Comparison of ENCODE assay signal across 5 cellular contexts in the genomic region with DNA sequence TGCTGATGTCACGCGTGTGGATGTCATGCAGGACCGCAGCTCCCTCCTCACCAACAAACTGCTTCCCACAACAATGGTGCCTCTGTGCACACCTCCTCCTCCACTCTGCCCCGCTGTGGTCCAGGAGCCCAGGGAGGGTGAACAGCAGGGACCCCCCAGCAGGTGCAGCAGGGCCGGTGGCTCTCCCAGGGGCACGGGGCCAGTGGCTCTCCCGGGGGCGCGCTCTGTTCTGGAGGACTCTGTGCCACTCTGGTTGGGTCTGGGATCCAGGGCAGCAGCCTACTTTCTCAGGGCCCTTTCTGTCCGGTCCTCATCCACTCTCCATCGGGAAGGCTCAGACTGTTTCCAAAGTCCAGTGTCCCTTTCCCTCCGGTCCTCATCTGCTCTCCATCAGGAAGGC.
A peak's percentile ranks its signal among the peaks of the same experiment; 100 is the strongest.
DNase-seq lines count a peak whose midpoint lies in the region; ATAC-seq, FAIRE-seq and TF ChIP-seq lines count a peak whose summit lies in the region.
"Not testable (repeated sequence)": the region's sequence is repeated elsewhere in the genome, so short reads cannot be mapped to it uniquely, and the experiment has no call there.

No MANE protein-coding gene starts in this region.

- not testable (repeated sequence) for TF ChIP-seq POLR2A in HCT116 (IDR thresholded peaks at IDR 0.05; ENCODE audit: borderline replicate concordance, extremely low read depth, insufficient read depth, insufficient read length); HepG2 (IDR thresholded peaks at IDR 0.05; ENCODE audit: insufficient read depth in 1 of 2, low read depth in 2 of 2, low read length in 2 of 2)

- H3K9ac ChIP-seq in HCT116 (ENCODE audit: low read length); HepG2 (ENCODE audit: insufficient read depth, low read depth, low read length): not testable (repeated sequence)
- H3K9ac ChIP-seq in neuronal stem cell (ENCODE audit: low read depth, low read length, poor library complexity): peak overlapping the region; percentile 12

- not testable (repeated sequence) for H3K14ac ChIP-seq in neuronal stem cell (ENCODE audit: low read length)

- intact Hi-C loops in HCT116 (cut with micrococcal nuclease); HepG2 (cut with micrococcal nuclease; ENCODE audit: unreplicated experiment): not testable (repeated sequence)

- H2AFZ ChIP-seq in HCT116 (ENCODE audit: low read depth, low read length, poor library complexity, severe bottlenecking); HepG2 (ENCODE audit: low read length); neuronal stem cell (ENCODE audit: low read length): not testable (repeated sequence)

- H4K20me1 ChIP-seq in HCT116 (ENCODE audit: insufficient read depth); HepG2 (ENCODE audit: insufficient read depth, low read length): not testable (repeated sequence)

- not testable (repeated sequence) for H3K27ac ChIP-seq in HCT116 (ENCODE audit: low read depth, low read length); coronary artery; HepG2 (ENCODE audit: extremely low read length, insufficient read depth, low read length); neuronal stem cell (replicated peaks; ENCODE audit: low read length)

- H3K4me3 ChIP-seq in HCT116 (replicated peaks in 1 of 2; ENCODE audit: low read depth in 1 of 2, low read length in 2 of 2); coronary artery; HepG2 (replicated peaks in 1 of 3; ENCODE audit: insufficient read depth in 1 of 3, low read depth in 2 of 3, low read length in 3 of 3); neuronal stem cell (ENCODE audit: low read length in 2 of 2): not testable (repeated sequence)

- not testable (repeated sequence) for H2BK15ac ChIP-seq in neuronal stem cell (ENCODE audit: low read length)

- not testable (repeated sequence) for H3K27me3 Mint-ChIP-seq in osteocyte (ENCODE audit: unreplicated experiment)

- not testable (repeated sequence) for H4K8ac ChIP-seq in neuronal stem cell (ENCODE audit: low read depth, low read length)

- H4K91ac ChIP-seq in neuronal stem cell (ENCODE audit: low read depth, low read length, poor library complexity): not testable (repeated sequence)

- not testable (repeated sequence) for H3K4me3 Mint-ChIP-seq in osteocyte (ENCODE audit: unreplicated experiment)

- ATAC-seq in HCT116: peak; percentile 29; the same call in 1 of the 2 replicates
- not testable (repeated sequence) for ATAC-seq in HepG2

- H3K27me3 ChIP-seq in HCT116 (ENCODE audit: insufficient read depth, low read length); neuronal stem cell (ENCODE audit: control insufficient read depth in 3 of 3, insufficient read depth in 3 of 3, low read depth in 1 of 3, low read length in 3 of 3): not testable (repeated sequence)
- peaks cover 5 to 25% of the 10 kb centered on the region in 2 experiments; a peak in 3 of 5 replicates for H3K27me3 ChIP-seq in HepG2 (ENCODE audit: control insufficient read depth in 1 of 2, insufficient read depth in 2 of 2, low read length in 2 of 2)

- not testable (repeated sequence) for H3K4me1 Mint-ChIP-seq in osteocyte (ENCODE audit: unreplicated experiment)

- RAD21 ChIA-PET in HCT116 (lab: Charles Lee; ENCODE audit: low non-redundant PET in 1 of 2, low total read pairs in 2 of 2, uncharacterized antibody in 2 of 2, unreplicated experiment in 2 of 2): not testable (repeated sequence)

- TF ChIP-seq RAD21 in HCT116 (IDR thresholded peaks at IDR 0.05; ENCODE audit: low read depth); HepG2 (CRISPR knock-in tag; IDR thresholded peaks at IDR 0.05): not testable (repeated sequence)

- POLR2A ChIA-PET in HCT116 (lab: Charles Lee); HepG2 (lab: Yijun Ruan, JAX): not testable (repeated sequence)

- not testable (repeated sequence) for H3K9me3 ChIP-seq in HCT116 (ENCODE audit: control insufficient read depth in 1 of 2, insufficient read depth in 1 of 2, low read depth in 1 of 2, low read length in 2 of 2); HepG2 (ENCODE audit: low read length); neuronal stem cell (replicated peaks in 1 of 2; ENCODE audit: control insufficient read depth in 2 of 2, insufficient read depth in 1 of 2, low read depth in 1 of 2, low read length in 2 of 2)

- in situ Hi-C loops in HepG2 (cut with HindIII; ENCODE audit: extremely low pct_ligation_motif_present, low pct_unique_long_range_greater_than_20kb): not testable (repeated sequence)

- H3K9me2 ChIP-seq in HCT116 (ENCODE audit: insufficient read depth): not testable (repeated sequence)

- DNase-seq in HCT116 (ENCODE audit: low read depth, low spot score); HepG2 (ENCODE audit: low spot score); neuronal stem cell (ENCODE audit: low spot score): not testable (repeated sequence)
- DNase-seq in coronary artery (ENCODE audit: low spot score) (peak; percentile 62), osteocyte (ENCODE audit: extremely low spot score, unreplicated experiment) (peak; percentile 80)

- H3K9me3 Mint-ChIP-seq in osteocyte (ENCODE audit: unreplicated experiment): not testable (repeated sequence)

- not testable (repeated sequence) for H2BK12ac ChIP-seq in neuronal stem cell (ENCODE audit: low read length)

- not testable (repeated sequence) for H3K4ac ChIP-seq in neuronal stem cell (ENCODE audit: low read length)

- not testable (repeated sequence) for FAIRE-seq in HepG2 (lab: Jason Lieb, UNC)

- not testable (repeated sequence) for H3K36me3 ChIP-seq in HCT116 (ENCODE audit: control insufficient read depth in 1 of 2, insufficient read depth in 2 of 2, low read length in 2 of 2); HepG2 (replicated peaks in 1 of 2; ENCODE audit: control insufficient read depth in 1 of 2, insufficient read depth in 2 of 2, low read length in 2 of 2); neuronal stem cell (replicated peaks in 1 of 2; ENCODE audit: control insufficient read depth in 2 of 2, insufficient read depth in 2 of 2, low read length in 2 of 2)

- H2AK5ac ChIP-seq in neuronal stem cell (ENCODE audit: low read depth, low read length): not testable (repeated sequence)

- H3K36me3 Mint-ChIP-seq in osteocyte (ENCODE audit: unreplicated experiment): not testable (repeated sequence)

- H2BK120ac ChIP-seq in neuronal stem cell (ENCODE audit: low read depth, low read length): not testable (repeated sequence)

- not testable (repeated sequence) for H3K4me1 ChIP-seq in HCT116 (ENCODE audit: control insufficient read depth in 1 of 2, insufficient read depth in 2 of 2, low read length in 2 of 2); neuronal stem cell (ENCODE audit: control insufficient read depth in 2 of 2, insufficient read depth in 1 of 2, low read depth in 1 of 2, low read length in 2 of 2)
- H3K4me1 ChIP-seq in HepG2 (ENCODE audit: insufficient read depth, low read length): peaks cover 46% of the 10 kb centered on the region

- 68% methylated on average over 12 of the region's 12 CpGs for WGBS in HepG2 (ENCODE audit: low lambda C conversion rate)
- no CpG with 5 or more reads among the region's 12 CpGs for WGBS in neuronal stem cell (ENCODE audit: extremely low coverage in 2 of 2, insufficient read length in 2 of 2, insufficient replicate concordance in 1 of 2), 2 donors

- H3K79me1 ChIP-seq in neuronal stem cell (ENCODE audit: low read depth, low read length): not testable (repeated sequence)

- not testable (repeated sequence) for H3K27ac Mint-ChIP-seq in osteocyte (ENCODE audit: unreplicated experiment)

- not testable (repeated sequence) for TF ChIP-seq EP300 in HepG2 (IDR thresholded peaks at IDR 0.05; ENCODE audit: low read depth in 2 of 2, low read length in 2 of 2); HepG2 (CRISPR knock-in tag; IDR thresholded peaks at IDR 0.05; ENCODE audit: borderline replicate concordance)

- H3K18ac ChIP-seq in neuronal stem cell (ENCODE audit: low read length): not testable (repeated sequence)

- H2BK5ac ChIP-seq in neuronal stem cell (ENCODE audit: low read length): not testable (repeated sequence)

- CTCF ChIA-PET in HCT116 (lab: Charles Lee); HepG2 (lab: Yijun Ruan, JAX; ENCODE audit: low intra/inter-chr PET ratio, low total read pairs): not testable (repeated sequence)

- BruUV-seq in HCT116 (replicated peaks; lab: Mats Ljungman, UMichigan); HepG2 (replicated peaks; lab: Mats Ljungman, UMichigan): not testable (repeated sequence)

- not testable (repeated sequence) for H3K79me2 ChIP-seq in HCT116 (ENCODE audit: insufficient read depth, low read length); HepG2 (ENCODE audit: insufficient read depth, low read length)

- not testable (repeated sequence) for H3K23ac ChIP-seq in neuronal stem cell (ENCODE audit: low read depth, low read length, poor library complexity)

- not testable (repeated sequence) for TF ChIP-seq CTCF in HCT116 (IDR thresholded peaks at IDR 0.05 in 2 of 3, conservative IDR thresholded peaks at IDR 0.05 in 1 of 3; ENCODE audit: borderline replicate concordance in 1 of 3, insufficient read depth in 1 of 3, low read depth in 2 of 3, low read length in 2 of 3); coronary artery (IDR thresholded peaks at IDR 0.05); HepG2 (CRISPR knock-in tag; IDR thresholded peaks at IDR 0.05); osteocyte (IDR thresholded peaks at IDR 0.05)

- not testable (repeated sequence) for H3K4me2 ChIP-seq in HCT116 (ENCODE audit: low read length); HepG2 (ENCODE audit: low read depth, low read length); neuronal stem cell (ENCODE audit: insufficient read depth, low read length, poor library complexity, severe bottlenecking)
